ENCODE assay signal across 19 cellular contexts in genomic region chr7:112649560-112649959, GRCh38.
DNase-seq lines count a peak whose midpoint lies in the region; ATAC-seq and TF ChIP-seq lines count a peak whose summit lies in the region.
"Had no signal": no experiment of that assay in that cellular context is flagged by ENCODE, and none has a peak within 500 bp of the region (broad histone marks: within the 10 kb centered on the region; RNA-seq: fewer than 3 reads in every experiment).

No MANE protein-coding gene starts in this region.

- BruUV-seq in MCF 10A (replicated peaks; lab: Mats Ljungman, UMichigan): no TSS peak

- no peak overlapping the region for H3K27ac ChIP-seq in breast epithelium
- H3K27ac ChIP-seq: BLaER1 had no signal

- TF ChIP-seq CTCF in MCF 10A (IDR thresholded peaks at IDR 0.05; ENCODE audit: unreplicated experiment) (no peak), breast epithelium (IDR thresholded peaks at IDR 0.05) (no peak), fibroblast of mammary gland (conservative IDR thresholded peaks at IDR 0.05; ENCODE audit: control insufficient read depth, insufficient read depth, low read depth, low read length) (no peak)

- DNase-seq in MCF 10A (ENCODE audit: unreplicated experiment) (peak; percentile 49), breast epithelium (ENCODE audit: low spot score in 2 of 2) (no peak), RKO (ENCODE audit: low spot score) (peak; percentile 47), fibroblast of mammary gland (ENCODE audit: low read depth) (peak; percentile 31), G401 (ENCODE audit: low spot score) (no peak), DMS153 (lab: John Stamatoyannopoulos, UW) (no peak)
- DNase-seq in effector memory CD8-positive, alpha-beta T cell: no peak
- DNase-seq: 8988T; CD8-positive, alpha-beta T cell; H9; KBM-7; NCI-H1436; NCI-H2081 treated with DMSO at 0.1 percent for 48 hours; NCI-H524; SHP77; SK-N-SH had no signal

- no peak overlapping the region for H3K4me3 ChIP-seq in breast epithelium
- no peak overlapping the region for H3K4me3 ChIP-seq in fibroblast of mammary gland (ENCODE audit: control insufficient read depth, low read depth, low read length)
- H3K4me3 ChIP-seq: BLaER1 had no signal

- in situ Hi-C loops in G401 (cut with HindIII; ENCODE audit: low sequenced_read_pairs): no loop called here

- H3K4me3 Mint-ChIP-seq in MCF 10A (ENCODE audit: unreplicated experiment): no peak overlapping the region
- no peak overlapping the region for H3K4me3 Mint-ChIP-seq in effector memory CD8-positive, alpha-beta T cell
- H3K4me3 Mint-ChIP-seq: CD8-positive, alpha-beta T cell; H9 had no signal

- H3K4me1 ChIP-seq in breast epithelium: no peaks in the 10 kb centered on the region
- H3K4me1 ChIP-seq: BLaER1 had no signal

- intact Hi-C loops in MCF 10A (cut with micrococcal nuclease) (no loop called here), breast epithelium (cut with DNase I; ENCODE audit: low total_unique reads) (loop anchor here (5.0 kb wide), 1 partner anchor 697 kb away; no protein-coding TSS in a partner anchor)

- H3K27me3 Mint-ChIP-seq in MCF 10A (ENCODE audit: insufficient read depth, unreplicated experiment): no peaks in the 10 kb centered on the region
- H3K27me3 Mint-ChIP-seq in effector memory CD8-positive, alpha-beta T cell: peaks cover 13 to 20% of the 10 kb centered on the region in 2 donors

- peak overlapping the region; percentile 50 for H3K27ac Mint-ChIP-seq in MCF 10A (ENCODE audit: low read depth, unreplicated experiment)
- H3K27ac Mint-ChIP-seq in effector memory CD8-positive, alpha-beta T cell: no peak overlapping the region
- H3K27ac Mint-ChIP-seq: CD8-positive, alpha-beta T cell; H9 had no signal

- H3K36me3 Mint-ChIP-seq in MCF 10A (ENCODE audit: insufficient read depth, unreplicated experiment): no peaks in the 10 kb centered on the region
- no peaks in the 10 kb centered on the region for H3K36me3 Mint-ChIP-seq in effector memory CD8-positive, alpha-beta T cell (ENCODE audit: insufficient read depth)
- H3K36me3 Mint-ChIP-seq: CD8-positive, alpha-beta T cell had no signal

- CTCF ChIA-PET in MCF 10A (lab: Yijun Ruan, JAX): no interaction called here

- ATAC-seq in effector memory CD8-positive, alpha-beta T cell (replicated peaks): no peak
- no peak for ATAC-seq in HG03442 (IDR thresholded peaks at IDR 0.05; ENCODE audit: unreplicated experiment)
- ATAC-seq: CD8-positive, alpha-beta T cell; Panc1 had no signal

- no peaks in the 10 kb centered on the region for H3K27me3 ChIP-seq in breast epithelium
- H3K27me3 ChIP-seq: BLaER1 had no signal

- H3K4me1 Mint-ChIP-seq in MCF 10A (ENCODE audit: insufficient read depth, unreplicated experiment): peaks cover 1% of the 10 kb centered on the region
- H3K4me1 Mint-ChIP-seq in effector memory CD8-positive, alpha-beta T cell (ENCODE audit: low read depth in 2 of 2): no peaks in the 10 kb centered on the region

- POLR2A ChIA-PET in MCF 10A (lab: Yijun Ruan, JAX): no interaction called here

- no peak for TF ChIP-seq POLR2A in breast epithelium (IDR thresholded peaks at IDR 0.05)

- H3K9me3 ChIP-seq in breast epithelium: peaks cover 6 to 8% of the 10 kb centered on the region in 2 donors
- H3K9me3 ChIP-seq: SK-N-SH had no signal

- H3K9me3 Mint-ChIP-seq in MCF 10A (ENCODE audit: unreplicated experiment): peaks cover 30% of the 10 kb centered on the region
- peaks cover 6 to 15% of the 10 kb centered on the region in 2 donors for H3K9me3 Mint-ChIP-seq in effector memory CD8-positive, alpha-beta T cell
- H3K9me3 Mint-ChIP-seq: CD8-positive, alpha-beta T cell had no signal

- H3K36me3 ChIP-seq in breast epithelium: no peaks in the 10 kb centered on the region
- H3K36me3 ChIP-seq: BLaER1 had no signal

Comparison
In these comparisons a context has a peak if more than half of its experiments do, and no peak if none do; other contexts are left out.
1. DNase-seq: peak in MCF 10A (single experiment), RKO (single experiment) and fibroblast of mammary gland (single experiment); none in breast epithelium (0 of 2), G401 (single experiment), DMS153 (single experiment) and effector memory CD8-positive, alpha-beta T cell (0 of 3).